Comparison of ENCODE assay signal across 21 cellular contexts in genomic region chr18:48402953-48403352, GRCh38. TPM values are rescaled to one million over a fixed set of nuclear protein-coding genes. Genes with fewer than 3 reads are reported as not detected.
DNase-seq lines count a peak whose midpoint lies in the region; ATAC-seq and TF ChIP-seq lines count a peak whose summit lies in the region.
"Had no signal": no experiment of that assay in that cellular context is flagged by ENCODE, and none has a peak within 500 bp of the region (broad histone marks: within the 10 kb centered on the region; RNA-seq: fewer than 3 reads in every experiment).

No MANE protein-coding gene starts in this region.

- CTCF ChIA-PET in WTC11 (lab: Charles Lee), result interaction anchor here (1.0 kb wide), 1 partner anchor 42 kb away, joined by 3 read pairs; no protein-coding TSS in a partner anchor

- TF ChIP-seq CTCF in gastrocnemius medialis (IDR thresholded peaks at IDR 0.05 in 4 of 5, conservative IDR thresholded peaks at IDR 0.05 in 1 of 5) (no peak), WTC11 (IDR thresholded peaks at IDR 0.05) (no peak)

- H3K9me3 Mint-ChIP-seq in WTC11, result no peaks in the 10 kb centered on the region
- H3K9me3 Mint-ChIP-seq: activated T-helper 17 cell treated with anti-CD3 and anti-CD28 coated beads, Interleukin-2, amount 50 U/mL, for 72 hours had no signal

- in situ Hi-C loops in gastrocnemius medialis (cut with MboI; ENCODE audit: low sequenced_read_pairs in 4 of 4), result loop anchor here in 1 of 4 donors (25.0 kb wide), 1 partner anchor 241 kb away; no protein-coding TSS in a partner anchor

- H3K4me1 ChIP-seq in SJSA1 (replicated peaks) (peaks cover 31% of the 10 kb centered on the region), gastrocnemius medialis (peaks cover 0 to under 1% of the 10 kb centered on the region in 2 donors)
- H3K4me1 ChIP-seq: pancreas had no signal

- no peak for TF ChIP-seq POLR2A in gastrocnemius medialis (IDR thresholded peaks at IDR 0.05)

- no peak overlapping the region for H3K4me3 Mint-ChIP-seq in WTC11
- H3K4me3 Mint-ChIP-seq: activated CD8-positive, alpha-beta memory T cell treated with anti-CD3 and anti-CD28 coated beads, Interleukin-2, amount 10 ng/mL, durations not matched to agents 7 days and 5 days; activated T-helper 17 cell treated with anti-CD3 and anti-CD28 coated beads, Interleukin-2, amount 50 U/mL, for 72 hours; naive thymus-derived CD8-positive, alpha-beta T cell had no signal

- H3K9me3 ChIP-seq in SJSA1 (replicated peaks), result no peaks in the 10 kb centered on the region
- no peaks in the 10 kb centered on the region for H3K9me3 ChIP-seq in gastrocnemius medialis
- H3K9me3 ChIP-seq: pancreas had no signal

- ATAC-seq in left ventricle myocardium superior (peak; percentile 61), gastrocnemius medialis (peak; percentile 46 to 68), HG03095 (IDR thresholded peaks at IDR 0.05; ENCODE audit: unreplicated experiment) (no peak), WTC11 (no peak)
- ATAC-seq: activated CD8-positive, alpha-beta memory T cell treated with anti-CD3 and anti-CD28 coated beads, Interleukin-2, amount 10 ng/mL, durations not matched to agents 7 days and 5 days; activated T-helper 17 cell treated with anti-CD3 and anti-CD28 coated beads, Interleukin-2, amount 50 U/mL, for 72 hours; naive thymus-derived CD8-positive, alpha-beta T cell; pancreas had no signal

- peaks cover 4% of the 10 kb centered on the region for H3K27me3 ChIP-seq in SJSA1 (replicated peaks)
- peaks cover 2 to 20% (median 17%) of the 10 kb centered on the region in 3 donors for H3K27me3 ChIP-seq in gastrocnemius medialis

- intact Hi-C loops in left ventricle myocardium superior (cut with micrococcal nuclease) (no loop called here), gastrocnemius medialis (cut with DNase I; ENCODE audit: low total_unique reads) (loop anchor here (10.0 kb wide), 1 partner anchor 108 kb away; no protein-coding TSS in a partner anchor)

- no peaks in the 10 kb centered on the region for H3K36me3 ChIP-seq in SJSA1
- no peaks in the 10 kb centered on the region for H3K36me3 ChIP-seq in gastrocnemius medialis
- H3K36me3 ChIP-seq: cardiac muscle cell, pancreas had no signal

- no peaks in the 10 kb centered on the region for H3K36me3 Mint-ChIP-seq in WTC11
- H3K36me3 Mint-ChIP-seq: activated CD8-positive, alpha-beta memory T cell treated with anti-CD3 and anti-CD28 coated beads, Interleukin-2, amount 10 ng/mL, durations not matched to agents 7 days and 5 days; naive thymus-derived CD8-positive, alpha-beta T cell had no signal

- peaks cover 47% of the 10 kb centered on the region for H3K27me3 Mint-ChIP-seq in WTC11 (ENCODE audit: low read depth)

- H3K4me1 Mint-ChIP-seq in WTC11, result peaks cover 22% of the 10 kb centered on the region
- H3K4me1 Mint-ChIP-seq: activated T-helper 17 cell treated with anti-CD3 and anti-CD28 coated beads, Interleukin-2, amount 50 U/mL, for 72 hours had no signal

- H3K4me3 ChIP-seq in SJSA1, result no peak overlapping the region
- H3K4me3 ChIP-seq in gastrocnemius medialis, result no peak overlapping the region
- H3K4me3 ChIP-seq: cardiac muscle cell, pancreas, skin epidermis had no signal

- DNase-seq in NCI-H2029 (lab: John Stamatoyannopoulos, UW) (peak; percentile 45), NCI-H2029 treated with DMSO at 0.1 percent for 48 hours (lab: John Stamatoyannopoulos, UW) (no peak), SJSA1 (ENCODE audit: low read depth in 1 of 2, low spot score in 2 of 2) (peak; percentile 67 to 70), left ventricle myocardium superior (peak; percentile 39), gastrocnemius medialis (no peak), WTC11 (ENCODE audit: low spot score) (no peak)
- DNase-seq in activated naive CD4-positive, alpha-beta T cell treated with Interleukin-2 at 50 U/mL for 16 hours, result no peak
- DNase-seq: activated CD4-positive, alpha-beta T cell treated with anti-CD3 and anti-CD28 coated beads for 4 hours; activated CD8-positive, alpha-beta memory T cell treated with anti-CD3 and anti-CD28 coated beads, Interleukin-2, amount 10 ng/mL, durations not matched to agents 7 days and 5 days; C1 segment of cervical spinal cord; glutamatergic neuron; naive thymus-derived CD8-positive, alpha-beta T cell; NCI-H1694; NK-92 treated with Interleukin-12 subunit alpha and Interleukin-12 subunit beta, amount 100 ng/mL, for 24 hours; pancreas; stimulated activated CD4-positive, alpha-beta T cell treated with anti-CD3 and anti-CD28 coated beads, Interleukin-2, amount 100 ng/mL, for 48 hours had no signal

- H3K27ac Mint-ChIP-seq in WTC11, result no peak overlapping the region
- H3K27ac Mint-ChIP-seq: activated CD8-positive, alpha-beta memory T cell treated with anti-CD3 and anti-CD28 coated beads, Interleukin-2, amount 10 ng/mL, durations not matched to agents 7 days and 5 days; activated T-helper 17 cell treated with anti-CD3 and anti-CD28 coated beads, Interleukin-2, amount 50 U/mL, for 72 hours; naive thymus-derived CD8-positive, alpha-beta T cell had no signal

- POLR2A ChIA-PET in WTC11 (lab: Charles Lee), result no interaction called here

- H3K27ac ChIP-seq in SJSA1, result no peak overlapping the region
- H3K27ac ChIP-seq in gastrocnemius medialis, result no peak overlapping the region
- H3K27ac ChIP-seq: cardiac muscle cell, epithelial cell of prostate, pancreas, skin epidermis had no signal

TF ChIP-seq in WTC11, 78 proteins besides CTCF, POLR2A, EP300 and RAD21:
- TF ChIP-seq ATF1 (CRISPR knock-in tag; IDR thresholded peaks at IDR 0.05) (no peak), USF1 (CRISPR knock-in tag; IDR thresholded peaks at IDR 0.05) (no peak)

RNA-seq across cellular contexts. Expression of gene ZBTB7C, which starts 6.2 kb away (rescaled TPM):
- total RNA-seq in SJSA1 (2014; rRNA removed; shearing (Covaris generic)), result 0.44 and 0.50 TPM in 2 replicates
- total RNA-seq in left ventricle myocardium superior, result 2.1 TPM
- 10 to 100 TPM in 1 of 4 donors, 1 to 10 TPM in 1, under 1 TPM in 2; 0.53 to 12.3 (median 1.1) TPM for total RNA-seq in gastrocnemius medialis
- 0.39 to 0.60 TPM (median 0.48 TPM) in 3 replicates for total RNA-seq in WTC11 (2021)
- total RNA-seq: naive thymus-derived CD8-positive, alpha-beta T cell had no signal

Comparison
In these comparisons a context has a peak if more than half of its experiments do, and no peak if none do; other contexts are left out.
1. DNase-seq: peak in NCI-H2029 (single experiment), SJSA1 (2 of 2) and left ventricle myocardium superior (single experiment); none in NCI-H2029 treated with DMSO at 0.1 percent for 48 hours (single experiment), gastrocnemius medialis (0 of 2), activated naive CD4-positive, alpha-beta T cell treated with Interleukin-2 at 50 U/mL for 16 hours (single experiment) and WTC11 (single experiment).
2. ATAC-seq: peak in left ventricle myocardium superior (single experiment) and gastrocnemius medialis (2 of 2); none in HG03095 (single experiment) and WTC11 (single experiment).